Comparison of ENCODE assay signal across 8 cellular contexts in the genomic region with DNA sequence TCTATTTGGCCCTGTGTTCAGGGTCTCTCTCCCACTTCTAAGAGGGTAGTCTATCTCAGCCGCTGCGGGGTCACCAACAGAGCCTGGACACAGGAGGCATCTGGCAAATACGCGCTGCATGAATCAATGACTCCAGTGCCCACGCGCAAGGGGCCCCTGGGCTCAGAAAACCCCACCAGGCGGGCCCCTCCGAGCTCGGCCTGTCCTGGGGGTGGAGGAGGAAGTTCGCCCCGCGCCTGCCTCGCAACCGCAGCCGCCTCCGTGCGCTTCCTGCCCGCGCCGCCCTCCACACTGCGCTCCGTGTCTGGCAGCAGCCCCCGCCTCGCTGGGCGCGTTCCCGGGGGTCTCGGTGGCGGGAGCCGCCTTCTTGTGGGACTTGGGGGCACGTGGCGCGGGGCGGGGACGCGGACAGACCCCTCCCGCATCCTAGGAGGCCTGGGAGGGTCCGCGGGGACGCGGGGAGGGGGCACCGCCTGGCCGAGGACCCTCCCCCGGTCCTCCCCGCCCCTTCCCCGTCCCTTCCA. TPM values are rescaled to one million over a fixed set of nuclear protein-coding genes. Genes with fewer than 3 reads are reported as not detected.
A peak's percentile ranks its signal among the peaks of the same experiment; 100 is the strongest.
DNase-seq lines count a peak whose midpoint lies in the region; ATAC-seq and TF ChIP-seq lines count a peak whose summit lies in the region.

No MANE protein-coding gene starts in this region.

- peak overlapping the region; percentile 70 for H3K27ac Mint-ChIP-seq in stimulated activated naive B cell treated with anti-CD40 and anti-IgM and Interleukin-4, amounts not matched to agents 10 μg/mL and 1 μg/mL and 100 μg/mL, for 72 hours

- no peaks in the 10 kb centered on the region for H3K27me3 Mint-ChIP-seq in stimulated activated naive B cell treated with anti-CD40 and anti-IgM and Interleukin-4, amounts not matched to agents 10 μg/mL and 1 μg/mL and 100 μg/mL, for 72 hours

- no peaks in the 10 kb centered on the region for H3K9me3 Mint-ChIP-seq in stimulated activated naive B cell treated with anti-CD40 and anti-IgM and Interleukin-4, amounts not matched to agents 10 μg/mL and 1 μg/mL and 100 μg/mL, for 72 hours

- H3K27me3 ChIP-seq in GM06990 (replicated peaks; ENCODE audit: control insufficient read depth, insufficient read depth, low read length): no peaks in the 10 kb centered on the region; the same call in 1 of the 2 replicates
- no peaks in the 10 kb centered on the region for H3K27me3 ChIP-seq in WERI-Rb-1 (ENCODE audit: insufficient read depth, low read depth, severe bottlenecking)

- H3K4me3 ChIP-seq in GM06990 (replicated peaks; ENCODE audit: low read depth, low read length): peak overlapping the region; percentile 66
- H3K4me3 ChIP-seq in WERI-Rb-1 (ENCODE audit: low read depth, low read length): peak overlapping the region; percentile 44
- H3K4me3 ChIP-seq in mesodermal cell (ENCODE audit: extremely low read depth, insufficient read depth, low read length, poor library complexity, severe bottlenecking): peak overlapping the region; percentile 49

- no peaks in the 10 kb centered on the region; the same call in 1 of the 2 replicates for H3K36me3 ChIP-seq in GM06990 (ENCODE audit: control insufficient read depth, insufficient read depth, low read length)
- H3K36me3 ChIP-seq in WERI-Rb-1: peaks cover 23% of the 10 kb centered on the region
- H3K36me3 ChIP-seq in mesodermal cell (ENCODE audit: control insufficient read depth, insufficient read depth, low read length): peaks cover 12% of the 10 kb centered on the region

- H3K4me1 ChIP-seq in mesodermal cell (ENCODE audit: control insufficient read depth, insufficient read depth, low read length, poor library complexity, severe bottlenecking): peaks cover 15% of the 10 kb centered on the region

- H3K27ac ChIP-seq in WERI-Rb-1 (peak overlapping the region; percentile 67), mesodermal cell (ENCODE audit: low read depth, low read length, severe bottlenecking) (no peak overlapping the region)

- peaks cover 11 to 12% of the 10 kb centered on the region in 2 donors for H3K36me3 Mint-ChIP-seq in stimulated activated naive B cell treated with anti-CD40 and anti-IgM and Interleukin-4, amounts not matched to agents 10 μg/mL and 1 μg/mL and 100 μg/mL, for 72 hours

- peak; percentile 28 for ATAC-seq in HG03103 (IDR thresholded peaks at IDR 0.05; ENCODE audit: low read depth, unreplicated experiment)
- peak; percentile 50 to 52 for ATAC-seq in stimulated activated naive B cell treated with anti-CD40 and anti-IgM and Interleukin-4, amounts not matched to agents 10 μg/mL and 1 μg/mL and 100 μg/mL, for 72 hours (replicated peaks)

- peak overlapping the region; percentile 84 to 87 for H3K4me3 Mint-ChIP-seq in stimulated activated naive B cell treated with anti-CD40 and anti-IgM and Interleukin-4, amounts not matched to agents 10 μg/mL and 1 μg/mL and 100 μg/mL, for 72 hours

- peak; percentile 59 for DNase-seq in GM06990 (ENCODE audit: extremely low read depth, insufficient read length)
- DNase-seq in WERI-Rb-1: no peak
- peak; percentile 73 for DNase-seq in central memory CD4-positive, alpha-beta T cell
- peak; percentile 53 for DNase-seq in stimulated activated naive B cell treated with anti-CD40 and anti-IgM and Interleukin-4, amounts not matched to agents 10 μg/mL and 1 μg/mL and 100 μg/mL, for 72 hours
- no peak for DNase-seq in NCI-H1436 (lab: John Stamatoyannopoulos, UW)
- DNase-seq in HCEC 1CT: no peak

- WGBS in mesodermal cell (ENCODE audit: insufficient coverage in 2 of 2), 2 experiments: 9 to 11% methylated on average over 29 to 44 of the region's 46 CpGs

- TF ChIP-seq CTCF in GM06990 (IDR thresholded peaks at IDR 0.05; ENCODE audit: insufficient read depth, low read length, poor library complexity, severe bottlenecking) (no peak), WERI-Rb-1 (IDR thresholded peaks at IDR 0.05; ENCODE audit: low read depth, low read length) (no peak)

- H3K9me3 ChIP-seq in WERI-Rb-1 (ENCODE audit: severe bottlenecking): no peaks in the 10 kb centered on the region
- no peaks in the 10 kb centered on the region for H3K9me3 ChIP-seq in mesodermal cell (ENCODE audit: control insufficient read depth, low read length)

- H3K4me1 Mint-ChIP-seq in stimulated activated naive B cell treated with anti-CD40 and anti-IgM and Interleukin-4, amounts not matched to agents 10 μg/mL and 1 μg/mL and 100 μg/mL, for 72 hours: peaks cover 49 to 63% of the 10 kb centered on the region in 2 donors

RNA-seq across cellular contexts. Expression of gene FBRSL1, which starts 0.8 kb away (rescaled TPM):
- 32.1 TPM for polyA plus RNA-seq in mesodermal cell (2013, experiment 1 of 2)
- 25.4 TPM for polyA plus RNA-seq in mesodermal cell (2013, experiment 2 of 2)

Comparison
In these comparisons a context has a peak if more than half of its experiments do, and no peak if none do; other contexts are left out.
1. DNase-seq: peak in GM06990 (single experiment), central memory CD4-positive, alpha-beta T cell (single experiment) and stimulated activated naive B cell treated with anti-CD40 and anti-IgM and Interleukin-4, amounts not matched to agents 10 μg/mL and 1 μg/mL and 100 μg/mL, for 72 hours (single experiment); none in WERI-Rb-1 (single experiment), NCI-H1436 (single experiment) and HCEC 1CT (single experiment).
2. Peak in every context shown above with its lines, with median percentiles within 50 percentile points of each other: H3K4me3 ChIP-seq.